9 cellular contexts compared by ENCODE assay signal in the genomic region with DNA sequence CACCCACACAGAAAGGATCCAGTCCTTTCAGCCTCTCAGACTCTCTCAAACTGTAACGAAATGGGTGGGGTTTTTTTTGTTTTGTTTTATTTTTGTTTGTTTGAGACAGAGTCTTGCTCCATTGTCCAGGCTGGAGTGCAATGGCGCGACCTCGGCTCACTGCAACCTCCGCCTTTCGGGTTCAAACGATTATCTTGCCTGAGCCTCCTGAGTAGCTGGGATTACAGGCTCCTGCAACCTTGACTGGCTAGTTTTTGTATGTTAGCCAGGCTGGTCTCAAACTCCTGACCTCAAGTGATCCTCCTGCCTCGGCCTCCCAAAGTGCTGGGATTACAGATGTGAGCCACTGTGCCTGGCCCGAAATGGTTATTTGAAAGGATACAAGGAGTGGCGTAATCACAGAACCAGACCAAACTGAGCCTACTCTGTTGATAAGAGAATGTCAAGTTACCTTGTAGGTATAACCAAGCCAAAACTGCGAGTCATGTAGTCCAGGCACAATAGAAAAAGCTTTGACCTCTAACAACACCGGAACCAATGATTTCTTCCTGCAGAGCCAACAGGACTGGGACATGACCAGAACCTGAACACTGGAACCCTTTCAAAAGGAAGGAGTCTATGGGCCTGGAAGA.
DNase-seq lines count a peak whose midpoint lies in the region; FAIRE-seq and TF ChIP-seq lines count a peak whose summit lies in the region.
"Had no signal": no experiment of that assay in that cellular context is flagged by ENCODE, and none has a peak within 500 bp of the region (broad histone marks: within the 10 kb centered on the region; RNA-seq: fewer than 3 reads in every experiment).

No MANE protein-coding gene starts in this region.

- H2BK15ac ChIP-seq in neuronal stem cell (ENCODE audit: low read length) = no peak overlapping the region

- TF ChIP-seq CTCF in Caco-2 (IDR thresholded peaks at IDR 0.05; ENCODE audit: insufficient read depth in 1 of 2, low read depth in 1 of 2, low read length in 1 of 2, severe bottlenecking in 1 of 2, unreplicated experiment in 1 of 2) = no peak

- H4K8ac ChIP-seq in neuronal stem cell (ENCODE audit: low read depth, low read length) = no peak overlapping the region

- no peak overlapping the region for H3K4me3 ChIP-seq in Caco-2 (ENCODE audit: low read depth, low read length)
- no peak overlapping the region for H3K4me3 ChIP-seq in ectodermal cell (ENCODE audit: insufficient read depth, low read depth, low read length)
- H3K4me3 ChIP-seq in neuronal stem cell (ENCODE audit: low read length in 2 of 2) = no peak overlapping the region

- intact Hi-C loops in Caco-2 (cut with micrococcal nuclease; ENCODE audit: unreplicated experiment) = loop anchor here (1.0 kb wide), 3 partner anchors 41 to 101 kb away; partner anchors contain the start of gene NEURL3

- H3K27me3 ChIP-seq in Caco-2 (replicated peaks; ENCODE audit: control insufficient read depth, insufficient read depth, low read length) (no peaks in the 10 kb centered on the region), ectodermal cell (ENCODE audit: control insufficient read depth, insufficient read depth, low read length, poor library complexity, severe bottlenecking) (no peaks in the 10 kb centered on the region), neuronal stem cell (ENCODE audit: control insufficient read depth in 3 of 3, insufficient read depth in 3 of 3, low read depth in 1 of 3, low read length in 3 of 3) (peaks cover 0 to 3% (median 0%) of the 10 kb centered on the region in 3 experiments)

- H3K4me2 ChIP-seq in neuronal stem cell (ENCODE audit: insufficient read depth, low read length, poor library complexity, severe bottlenecking) = no peak overlapping the region

- no TSS peak for BruUV-seq in Caco-2 (replicated peaks; lab: Mats Ljungman, UMichigan)

- H3K4me1 ChIP-seq in Caco-2 = peaks cover 29% of the 10 kb centered on the region
- H3K4me1 ChIP-seq in ectodermal cell (ENCODE audit: control insufficient read depth, insufficient read depth, low read length) = peaks cover 13% of the 10 kb centered on the region
- peaks cover 16 to 26% of the 10 kb centered on the region in 2 donors for H3K4me1 ChIP-seq in neuronal stem cell (ENCODE audit: control insufficient read depth in 2 of 2, insufficient read depth in 1 of 2, low read depth in 1 of 2, low read length in 2 of 2)

- 92 to 97% methylated on average over 12 of the region's 12 CpGs for WGBS in ectodermal cell, 2 experiments
- whole genome bisulfite sequencing in neuronal stem cell (ENCODE audit: extremely low coverage in 2 of 2, insufficient read length in 2 of 2, insufficient replicate concordance in 1 of 2), 2 donors = no CpG with 5 or more reads among the region's 12 CpGs

- DNase-seq in Caco-2 = no peak
- DNase-seq in NCI-H226 = peak; percentile 41
- DNase-seq in neuronal stem cell (ENCODE audit: low spot score) = no peak
- no peak for DNase-seq in NCI-H1694 treated with DMSO at 0.1 percent for 48 hours (lab: John Stamatoyannopoulos, UW)
- DNase-seq in DMS79 treated with DMSO at 0.1 percent for 48 hours (lab: John Stamatoyannopoulos, UW) = no peak
- DNase-seq in GM19239 (ENCODE audit: insufficient read length, low spot score) = no peak
- DNase-seq in NCI-H2227 treated with DMSO at 0.1 percent for 48 hours (lab: John Stamatoyannopoulos, UW) = no peak

- no peaks in the 10 kb centered on the region for H3K9me3 Mint-ChIP-seq in Caco-2 (ENCODE audit: unreplicated experiment)

- H3K4ac ChIP-seq in neuronal stem cell (ENCODE audit: low read length) = no peak overlapping the region

- H3K9ac ChIP-seq in neuronal stem cell (ENCODE audit: low read depth, low read length, poor library complexity) = no peak overlapping the region

- peaks cover 20% of the 10 kb centered on the region for H3K4me1 Mint-ChIP-seq in Caco-2 (ENCODE audit: low read depth, unreplicated experiment)

- H3K9me3 ChIP-seq in Caco-2 (no peaks in the 10 kb centered on the region), ectodermal cell (ENCODE audit: control insufficient read depth, low read length) (no peaks in the 10 kb centered on the region), neuronal stem cell (replicated peaks in 1 of 2; ENCODE audit: control insufficient read depth in 2 of 2, insufficient read depth in 1 of 2, low read depth in 1 of 2, low read length in 2 of 2) (no peaks in the 10 kb centered on the region)

- H2AFZ ChIP-seq in neuronal stem cell (ENCODE audit: low read length) = peak overlapping the region; percentile 81

- no peak overlapping the region for H4K91ac ChIP-seq in neuronal stem cell (ENCODE audit: low read depth, low read length, poor library complexity)

- no peak overlapping the region for H2BK120ac ChIP-seq in neuronal stem cell (ENCODE audit: low read depth, low read length)

- peak overlapping the region; percentile 45 for H3K27ac ChIP-seq in ectodermal cell (ENCODE audit: insufficient read depth, low read depth, low read length, poor library complexity, severe bottlenecking)
- peak overlapping the region; percentile 53 for H3K27ac ChIP-seq in neuronal stem cell (replicated peaks; ENCODE audit: low read length)
- H3K27ac ChIP-seq: HL-60 had no signal

- H3K14ac ChIP-seq in neuronal stem cell (ENCODE audit: low read length) = no peak overlapping the region

- no peak overlapping the region for H2BK12ac ChIP-seq in neuronal stem cell (ENCODE audit: low read length)

- H3K4me3 Mint-ChIP-seq in Caco-2 (ENCODE audit: unreplicated experiment) = no peak overlapping the region

- CTCF ChIA-PET in Caco-2 (lab: Charles Lee) = interaction anchor here (1.1 to 5.4 kb wide), 5 partner anchors 18 to 105 kb away, joined by 3 to 113 read pairs (median 6); partner anchors contain the start of gene NEURL3

- no peak overlapping the region for H2BK5ac ChIP-seq in neuronal stem cell (ENCODE audit: low read length)

- POLR2A ChIA-PET in Caco-2 (lab: Charles Lee) = no interaction called here

- H3K23ac ChIP-seq in neuronal stem cell (ENCODE audit: low read depth, low read length, poor library complexity) = no peak overlapping the region

- H3K36me3 Mint-ChIP-seq in Caco-2 (ENCODE audit: insufficient read depth, unreplicated experiment) = no peaks in the 10 kb centered on the region

- peak overlapping the region; percentile 61 for H3K18ac ChIP-seq in neuronal stem cell (ENCODE audit: low read length)

- peak overlapping the region; percentile 47 for H3K27ac Mint-ChIP-seq in Caco-2 (ENCODE audit: unreplicated experiment)

- no peak overlapping the region for H2AK5ac ChIP-seq in neuronal stem cell (ENCODE audit: low read depth, low read length)

- H3K27me3 Mint-ChIP-seq in Caco-2 (ENCODE audit: insufficient read depth, unreplicated experiment) = no peaks in the 10 kb centered on the region

- H3K36me3 ChIP-seq in Caco-2 (ENCODE audit: control insufficient read depth, insufficient read depth, low read length) (no peaks in the 10 kb centered on the region), ectodermal cell (ENCODE audit: control insufficient read depth, insufficient read depth, low read length) (no peaks in the 10 kb centered on the region), neuronal stem cell (replicated peaks in 1 of 2; ENCODE audit: control insufficient read depth in 2 of 2, insufficient read depth in 2 of 2, low read length in 2 of 2) (no peaks in the 10 kb centered on the region)

- no peak for FAIRE-seq in GM19239 (lab: Jason Lieb, UNC)

- no peaks in the 10 kb centered on the region for H3K79me1 ChIP-seq in neuronal stem cell (ENCODE audit: low read depth, low read length)
